In genomic region chr12:116534341-116535121, GRCh38 we compare ENCODE assay signal across 8 cellular contexts. TPM values are rescaled to one million over a fixed set of nuclear protein-coding genes. Genes with fewer than 3 reads are reported as not detected.
DNase-seq lines count a peak whose midpoint lies in the region; ATAC-seq and TF ChIP-seq lines count a peak whose summit lies in the region.

No MANE protein-coding gene starts in this region.

- H3K4me1 Mint-ChIP-seq in immature natural killer cell = peaks cover 26 to 32% of the 10 kb centered on the region in 2 donors

- H3K4me3 Mint-ChIP-seq in immature natural killer cell = peak overlapping the region; percentile 75 to 89 (median 82)

- DNase-seq in AG10803 (ENCODE audit: low read depth) (no peak), HL-60 (ENCODE audit: low read depth in 1 of 2, low spot score in 1 of 2) (no peak), adipocyte (ENCODE audit: low read depth) (no peak), immature natural killer cell (no peak), spleen (peak; percentile 75), amniotic stem cell (lab: John Stamatoyannopoulos, UW) (no peak), activated gamma-delta T cell (lab: John Stamatoyannopoulos, UW) (no peak)

- no peaks in the 10 kb centered on the region for H3K36me3 ChIP-seq in adipocyte (ENCODE audit: control insufficient read depth, insufficient read depth, low read length, severe bottlenecking)
- no peaks in the 10 kb centered on the region for H3K36me3 ChIP-seq in spleen

- peaks cover 5 to 12% (median 9%) of the 10 kb centered on the region in 3 donors for H3K27me3 Mint-ChIP-seq in immature natural killer cell (ENCODE audit: low read depth in 3 of 3)

- no peaks in the 10 kb centered on the region for H3K9me3 Mint-ChIP-seq in immature natural killer cell

- H3K27ac ChIP-seq in HL-60 (replicated peaks) (no peak overlapping the region), spleen (peak overlapping the region in 6 of 8 donors; percentile 6 to 87 (median 76))

- 31 to 36% (median 35%) methylated on average over 26 to 27 of the region's 27 CpGs for WGBS in spleen, 5 donors

- intact Hi-C loops in spleen (cut with DNase I; ENCODE audit: low total_unique reads) = no loop called here

- H3K27me3 ChIP-seq in HL-60 (ENCODE audit: insufficient read depth, poor library complexity, severe bottlenecking) (no peaks in the 10 kb centered on the region), adipocyte (replicated peaks; ENCODE audit: control insufficient read depth, insufficient read depth, low read length) (no peaks in the 10 kb centered on the region), spleen (replicated peaks in 1 of 7) (no peaks in the 10 kb centered on the region)

- TF ChIP-seq POLR2A in spleen (IDR thresholded peaks at IDR 0.05) = no peak

- ATAC-seq in HG03196 (IDR thresholded peaks at IDR 0.05; ENCODE audit: unreplicated experiment) = no peak

- H3K9me3 ChIP-seq in adipocyte (ENCODE audit: control insufficient read depth, low read length) (no peaks in the 10 kb centered on the region), spleen (no peaks in the 10 kb centered on the region)

- H3K4me3 ChIP-seq in AG10803 (ENCODE audit: low read length) = peak overlapping the region; percentile 65
- H3K4me3 ChIP-seq in HL-60 (replicated peaks; ENCODE audit: insufficient read depth, low read length) = peak overlapping the region; percentile 47
- H3K4me3 ChIP-seq in adipocyte (ENCODE audit: low read length) = peak overlapping the region; percentile 56
- peak overlapping the region; percentile 36 to 75 (median 52) for H3K4me3 ChIP-seq in spleen

- TF ChIP-seq CTCF in AG10803 (conservative IDR thresholded peaks at IDR 0.05; ENCODE audit: low read length) (no peak), HL-60 (IDR thresholded peaks at IDR 0.05; ENCODE audit: insufficient read depth, low read length) (no peak), spleen (IDR thresholded peaks at IDR 0.05 in 8 of 11, conservative IDR thresholded peaks at IDR 0.05 in 3 of 11) (no peak)

- H3K4me1 ChIP-seq in adipocyte (ENCODE audit: control insufficient read depth, insufficient read depth, low read length) (peaks cover 5% of the 10 kb centered on the region), spleen (peaks cover 21 to 71% (median 52%) of the 10 kb centered on the region in 6 donors)

- no peak overlapping the region for H3K9ac ChIP-seq in adipocyte (ENCODE audit: low read length)

- peak overlapping the region in 1 of 6 donors; percentile 31 for H3K27ac Mint-ChIP-seq in immature natural killer cell

- no peaks in the 10 kb centered on the region for H3K36me3 Mint-ChIP-seq in immature natural killer cell

RNA-seq across cellular contexts. Expression of gene MAP1LC3B2, which starts 24.6 kb away (rescaled TPM):
- polyA plus RNA-seq in immature natural killer cell (10 to 100 TPM in 1 of 3 donors, 1 to 10 TPM in 2; 2.4 to 11.3 (median 9.8) TPM), spleen (1 to 10 TPM in 2 of 3 donors, under 1 TPM in 1; 0.86 to 1.4 (median 1.2) TPM)
- 1 to 10 TPM; 1.4 to 3.0 (median 2.1) TPM for total RNA-seq in spleen
